In genomic region chr14:32010561-32011188, GRCh38 we compare ENCODE assay signal across 12 cellular contexts.
DNase-seq lines count a peak whose midpoint lies in the region; ATAC-seq and TF ChIP-seq lines count a peak whose summit lies in the region.
"Had no signal": no experiment of that assay in that cellular context is flagged by ENCODE, and none has a peak within 500 bp of the region (broad histone marks: within the 10 kb centered on the region; RNA-seq: fewer than 3 reads in every experiment).

No MANE protein-coding gene starts in this region.

- H3K4me1 Mint-ChIP-seq in brain, result peaks cover 66% of the 10 kb centered on the region
- peaks cover 0 to 4% (median under 1%) of the 10 kb centered on the region in 4 donors for H3K4me1 Mint-ChIP-seq in CD4-positive, alpha-beta memory T cell
- peaks cover 2% of the 10 kb centered on the region for H3K4me1 Mint-ChIP-seq in activated T-cell treated with anti-CD3 and anti-CD28 coated beads, Interleukin-2, amount 50 U/mL, for 4 hours (ENCODE audit: low read depth)

- intact Hi-C loops in CD4-positive, alpha-beta memory T cell (cut with micrococcal nuclease), result no loop called here

- no peak overlapping the region for H3K4me3 ChIP-seq in mesodermal cell (ENCODE audit: extremely low read depth, insufficient read depth, low read length, poor library complexity, severe bottlenecking)
- no peak overlapping the region for H3K4me3 ChIP-seq in CD4-positive, alpha-beta memory T cell (ENCODE audit: low read length in 2 of 2)

- no peaks in the 10 kb centered on the region for H3K27me3 ChIP-seq in CD4-positive, alpha-beta memory T cell (ENCODE audit: insufficient read depth, low read length)
- H3K27me3 ChIP-seq: neutrophil had no signal

- TF ChIP-seq CTCF in brain (conservative IDR thresholded peaks at IDR 0.05), result no peak

- ATAC-seq in HG02884 (IDR thresholded peaks at IDR 0.05; ENCODE audit: unreplicated experiment), result no peak
- ATAC-seq in activated T-cell treated with anti-CD3 and anti-CD28 coated beads, Interleukin-2, amount 50 U/mL, for 4 hours, result no peak

- WGBS in mesodermal cell (ENCODE audit: insufficient coverage in 2 of 2), 2 experiments, result 77 to 86% methylated on average over 4 of the region's 7 CpGs

- no peaks in the 10 kb centered on the region for H3K9me3 Mint-ChIP-seq in brain
- H3K9me3 Mint-ChIP-seq in CD4-positive, alpha-beta memory T cell, result no peaks in the 10 kb centered on the region
- no peaks in the 10 kb centered on the region for H3K9me3 Mint-ChIP-seq in activated T-cell treated with anti-CD3 and anti-CD28 coated beads, Interleukin-2, amount 50 U/mL, for 4 hours
- H3K9me3 Mint-ChIP-seq: activated B cell treated with CpG ODN at 0.5 μM for 24 hours had no signal

- H3K4me3 Mint-ChIP-seq in brain, result no peak overlapping the region
- no peak overlapping the region for H3K4me3 Mint-ChIP-seq in CD4-positive, alpha-beta memory T cell
- H3K4me3 Mint-ChIP-seq in activated T-cell treated with anti-CD3 and anti-CD28 coated beads, Interleukin-2, amount 50 U/mL, for 4 hours, result no peak overlapping the region
- H3K4me3 Mint-ChIP-seq: activated B cell treated with CpG ODN at 0.5 μM for 24 hours had no signal

- peaks cover 49% of the 10 kb centered on the region for H3K4me1 ChIP-seq in mesodermal cell (ENCODE audit: control insufficient read depth, insufficient read depth, low read length, poor library complexity, severe bottlenecking)
- no peaks in the 10 kb centered on the region for H3K4me1 ChIP-seq in CD4-positive, alpha-beta memory T cell (ENCODE audit: insufficient read depth, low read length)

- POLR2A ChIA-PET in CD4-positive, alpha-beta memory T cell (lab: Charles Lee; ENCODE audit: partially characterized antibody), result no interaction called here

- H3K27ac Mint-ChIP-seq in brain, result peak overlapping the region in 4 of 5 experiments; percentile 12 to 49 (median 41)
- no peak overlapping the region for H3K27ac Mint-ChIP-seq in CD4-positive, alpha-beta memory T cell
- H3K27ac Mint-ChIP-seq: activated B cell treated with CpG ODN at 0.5 μM for 24 hours had no signal

- no peaks in the 10 kb centered on the region for H3K36me3 Mint-ChIP-seq in brain
- H3K36me3 Mint-ChIP-seq in CD4-positive, alpha-beta memory T cell, result no peaks in the 10 kb centered on the region
- H3K36me3 Mint-ChIP-seq in activated T-cell treated with anti-CD3 and anti-CD28 coated beads, Interleukin-2, amount 50 U/mL, for 4 hours (ENCODE audit: insufficient read depth), result no peaks in the 10 kb centered on the region

- CTCF ChIA-PET in CD4-positive, alpha-beta memory T cell (lab: Charles Lee; ENCODE audit: partially characterized antibody), result no interaction called here

- H3K36me3 ChIP-seq in mesodermal cell (ENCODE audit: control insufficient read depth, insufficient read depth, low read length), result no peaks in the 10 kb centered on the region
- no peaks in the 10 kb centered on the region for H3K36me3 ChIP-seq in CD4-positive, alpha-beta memory T cell (ENCODE audit: insufficient read depth, low read length)
- H3K36me3 ChIP-seq: neutrophil had no signal

- peak overlapping the region; percentile 90 for H3K27ac ChIP-seq in mesodermal cell (ENCODE audit: low read depth, low read length, severe bottlenecking)
- H3K27ac ChIP-seq in CD4-positive, alpha-beta memory T cell (ENCODE audit: low read depth, low read length), result no peak overlapping the region
- H3K27ac ChIP-seq: neutrophil had no signal

- H3K27me3 Mint-ChIP-seq in brain, result peaks cover 4% of the 10 kb centered on the region
- H3K27me3 Mint-ChIP-seq in CD4-positive, alpha-beta memory T cell, result peaks cover 0 to 6% of the 10 kb centered on the region in 2 donors
- H3K27me3 Mint-ChIP-seq in activated T-cell treated with anti-CD3 and anti-CD28 coated beads, Interleukin-2, amount 50 U/mL, for 4 hours (ENCODE audit: low read depth), result peaks cover 6% of the 10 kb centered on the region
- H3K27me3 Mint-ChIP-seq: activated B cell treated with CpG ODN at 0.5 μM for 24 hours had no signal

- DNase-seq in DMS53 (lab: John Stamatoyannopoulos, UW) (peak; percentile 69), LHCN-M2 (ENCODE audit: low read depth) (peak; percentile 92)
- no peak for DNase-seq in stimulated activated naive CD4-positive, alpha-beta T cell (lab: John Stamatoyannopoulos, UW)
- no peak for DNase-seq in CD4-positive, alpha-beta memory T cell
- DNase-seq in activated T-cell treated with anti-CD3 and anti-CD28 coated beads, Interleukin-2, amount 50 U/mL, for 4 hours, result no peak
- DNase-seq: activated B cell treated with CpG ODN at 0.5 μM for 24 hours; NCI-H1048; stimulated activated CD4-positive, alpha-beta T cell treated with anti-CD3 and anti-CD28 coated beads, Interleukin-4, amount 100 ng/mL, for 24 hours had no signal

- no peaks in the 10 kb centered on the region for H3K9me3 ChIP-seq in mesodermal cell (ENCODE audit: control insufficient read depth, low read length)
- H3K9me3 ChIP-seq in CD4-positive, alpha-beta memory T cell (ENCODE audit: control insufficient read depth in 1 of 2, low read length in 2 of 2), result no peaks in the 10 kb centered on the region
- H3K9me3 ChIP-seq: neutrophil had no signal

Comparison
In these comparisons a context has a peak if more than half of its experiments do, and no peak if none do; other contexts are left out.
1. DNase-seq: peak in DMS53 (single experiment) and LHCN-M2 (single experiment); none in stimulated activated naive CD4-positive, alpha-beta T cell (0 of 6), CD4-positive, alpha-beta memory T cell (0 of 5) and activated T-cell treated with anti-CD3 and anti-CD28 coated beads, Interleukin-2, amount 50 U/mL, for 4 hours (single experiment).
2. H3K27ac Mint-ChIP-seq: peak in brain (4 of 5); none in CD4-positive, alpha-beta memory T cell (0 of 7).